8 cellular contexts compared by ENCODE assay signal in genomic region chr1:201085902-201086735, GRCh38. TPM values are rescaled to one million over a fixed set of nuclear protein-coding genes. Genes with fewer than 3 reads are reported as not detected.
DNase-seq lines count a peak whose midpoint lies in the region; ATAC-seq, FAIRE-seq and TF ChIP-seq lines count a peak whose summit lies in the region.

No MANE protein-coding gene starts in this region.

- FAIRE-seq in GM12878 (lab: Jason Lieb, UNC): no peak

- TF ChIP-seq POLR2A in GM12878 (IDR thresholded peaks at IDR 0.05; ENCODE audit: low read depth, low read length): no peak

- SMC1A ChIA-PET in GM12878 (lab: Charles Lee; ENCODE audit: uncharacterized antibody, unreplicated experiment): interaction anchor here (0.7 kb wide), 1 partner anchor 142 kb away, joined by 3 read pairs; no protein-coding TSS in a partner anchor

- DNase-seq in D341Med (ENCODE audit: low spot score) (peak; percentile 92), HPDE6-E6E7 (ENCODE audit: extremely low spot score) (peak; percentile 77), SJSA1 (ENCODE audit: low read depth in 1 of 2, low spot score in 2 of 2) (peak; percentile 38 to 55), GM12878 (ENCODE audit: low read depth, low spot score) (no peak), iris pigment epithelial cell (ENCODE audit: low read depth) (peak; percentile 43), ureter (ENCODE audit: low spot score) (no peak)
- DNase-seq in stimulated activated CD4-positive, alpha-beta T cell treated with anti-CD3 and anti-CD28 coated beads, TNF-alpha, amount 100 ng/mL, for 24 hours (ENCODE audit: low read depth in 3 of 3): peak in 2 of 3 experiments; percentile 4 to 42

- H3K4me2 ChIP-seq in GM12878 (ENCODE audit: control insufficient read depth, insufficient read depth): no peak overlapping the region

- RAD21 ChIA-PET in GM12878 (lab: Charles Lee; ENCODE audit: unreplicated experiment): interaction anchor here (0.8 to 2.5 kb wide), 5 partner anchors 21 to 464 kb away, joined by 3 to 9 read pairs (median 4); no protein-coding TSS in a partner anchor

- H3K9me3 ChIP-seq in SJSA1 (replicated peaks): no peaks in the 10 kb centered on the region; the same call in 1 of the 2 replicates
- H3K9me3 ChIP-seq in GM12878 (replicated peaks; ENCODE audit: control insufficient read depth, insufficient read depth, low read length): no peaks in the 10 kb centered on the region

- H3K4me1 ChIP-seq in SJSA1 (replicated peaks) (no peaks in the 10 kb centered on the region), GM12878 (ENCODE audit: control insufficient read depth, insufficient read depth, low read length) (no peaks in the 10 kb centered on the region)

- peak; percentile 62 for TF ChIP-seq RAD21 in GM12878 (IDR thresholded peaks at IDR 0.05; ENCODE audit: insufficient read depth, low read depth, low read length)

- POLR2A ChIA-PET in GM12878 (lab: Charles Lee): no interaction called here

- no TSS peak for BruUV-seq in GM12878 (replicated peaks; lab: Mats Ljungman, UMichigan)

- no peak for TF ChIP-seq EP300 in GM12878 (IDR thresholded peaks at IDR 0.05; ENCODE audit: borderline replicate concordance in 1 of 2, control insufficient read depth in 1 of 2, low read depth in 2 of 2, low read length in 2 of 2)

- ATAC-seq in GM12878 (peak; percentile 96), GM21515 (IDR thresholded peaks at IDR 0.05; ENCODE audit: unreplicated experiment) (no peak)

- no peak overlapping the region for H3K4me3 ChIP-seq in SJSA1
- H3K4me3 ChIP-seq in GM12878: no peak overlapping the region

- no peak overlapping the region for H3K9ac ChIP-seq in GM12878 (ENCODE audit: control insufficient read depth, insufficient read depth, low read length)

- peaks cover 8% of the 10 kb centered on the region; the same call in 1 of the 2 replicates for H3K27me3 ChIP-seq in SJSA1 (replicated peaks)
- peaks cover 0 to 2% of the 10 kb centered on the region in 2 experiments; a peak in 2 of 4 replicates for H3K27me3 ChIP-seq in GM12878 (replicated peaks in 1 of 2; ENCODE audit: control insufficient read depth in 2 of 2, insufficient read depth in 2 of 2, low read length in 1 of 2)

- CTCF ChIA-PET in GM12878 (lab: Yijun Ruan, JAX): interaction anchor here (0.6 to 3.0 kb wide), 12 partner anchors 10 to 147 kb away, joined by 3 to 16 read pairs (median 4); no protein-coding TSS in a partner anchor

- TF ChIP-seq CTCF in GM12878 (IDR thresholded peaks at IDR 0.05 in 2 of 3, conservative IDR thresholded peaks at IDR 0.05 in 1 of 3; ENCODE audit: control insufficient read depth in 2 of 3, extremely low read depth in 1 of 3, insufficient read depth in 1 of 3, low read depth in 3 of 3, low read length in 3 of 3): peak; percentile 38 to 68 (median 62); a peak in 5 of 6 replicates

- H4K20me1 ChIP-seq in GM12878 (ENCODE audit: control insufficient read depth, insufficient read depth): no peaks in the 10 kb centered on the region

- H3K79me2 ChIP-seq in GM12878 (ENCODE audit: control insufficient read depth, insufficient read depth, low read length): no peaks in the 10 kb centered on the region

- H2AFZ ChIP-seq in GM12878 (ENCODE audit: control insufficient read depth, low read depth, low read length): no peak overlapping the region

- H3K36me3 ChIP-seq in SJSA1: no peaks in the 10 kb centered on the region
- H3K36me3 ChIP-seq in GM12878 (ENCODE audit: control insufficient read depth in 2 of 2, insufficient read depth in 2 of 2, low read length in 1 of 2): no peaks in the 10 kb centered on the region

- in situ Hi-C loops in GM12878 (cut with MboI): no loop called here

- WGBS in GM12878 (ENCODE audit: insufficient coverage, insufficient replicate concordance, low lambda C conversion rate, missing lambda C conversion rate): 33% methylated on average over 12 of the region's 12 CpGs

- H3K27ac ChIP-seq in SJSA1: no peak overlapping the region
- H3K27ac ChIP-seq in GM12878 (ENCODE audit: control insufficient read depth, insufficient read depth): no peak overlapping the region

- intact Hi-C loops in GM12878 (cut with micrococcal nuclease; ENCODE audit: unreplicated experiment): loop anchor here (1.0 to 10.0 kb wide), 3 partner anchors 28 to 279 kb away; no protein-coding TSS in a partner anchor

TF ChIP-seq in GM12878, 131 proteins besides CTCF, POLR2A, EP300 and RAD21:
- TF ChIP-seq SP1 (IDR thresholded peaks at IDR 0.05; ENCODE audit: low read depth, low read length) (no peak), SMC3 (IDR thresholded peaks at IDR 0.05; ENCODE audit: borderline replicate concordance, low read length) (peak; percentile 64; the same call in 1 of the 2 replicates)

RNA-seq across cellular contexts. Expression of gene CACNA1S, which starts 26.1 kb away (rescaled TPM):
- total RNA-seq in SJSA1 (2014; rRNA removed; shearing (Covaris generic)): not detected in 2 replicates
- total RNA-seq in GM12878 (2013; cell fraction: nucleolus; rRNA removed): not detected in 2 replicates
- under 0.01 TPM in 2 replicates for total RNA-seq in GM12878 (2014; rRNA removed)
- total RNA-seq in GM12878 (2014; rRNA removed; fragmentation: Illumina TruSeq; extraction: Trizol): not detected in 2 replicates
- not detected in 2 replicates for total RNA-seq in GM12878 (2021)
- not detected for polyA plus RNA-seq in GM12878 (2011; ENCODE audit: low read depth)
- not detected in 2 replicates for polyA plus RNA-seq in GM12878 (2011; rRNA removed)
- polyA plus RNA-seq in GM12878 (2011; cell fraction: cytosol; rRNA removed): under 0.01 TPM in 1 of 2 replicates, not detected in the other
- polyA plus RNA-seq in GM12878 (2011; cell fraction: nucleus; rRNA removed): 0.01 TPM in 1 of 2 replicates, not detected in the other
- 0.01 TPM in 1 of 2 replicates, not detected in the other for polyA plus RNA-seq in GM12878 (2012)
- 0.01 TPM in 1 of 2 replicates, not detected in the other for polyA plus RNA-seq in GM12878 (2014; fragmentation: Illumina TruSeq; extraction: Trizol)
- polyA plus RNA-seq in GM12878 (2014; fragmentation: Nextera tagmentation; extraction: Ambion mirVana): under 1 TPM in 1 of 2 experiments, not detected in 1; 0.02 TPM
- polyA plus RNA-seq in GM12878 (2014; rRNA removed): 0.01 TPM in 1 of 2 replicates, not detected in the other
- polyA plus RNA-seq in GM12878 (2016; fragmentation: Nextera tagmentation; extraction: Ambion mirVana): under 1 TPM in 1 of 2 experiments, not detected in 1; 0.04 TPM
- not detected in 2 replicates for polyA minus RNA-seq in GM12878 (2011; rRNA and poly(A)+ RNA removed)
- polyA minus RNA-seq in GM12878 (2011; cell fraction: cytosol; rRNA and poly(A)+ RNA removed): not detected in 2 replicates
- polyA minus RNA-seq in GM12878 (2011; cell fraction: nucleus; rRNA and poly(A)+ RNA removed): not detected in 2 replicates
- not detected for total RNA-seq in ureter

RNA-seq across cellular contexts. Expression of gene ASCL5, which starts 40.9 kb away (rescaled TPM):
- total RNA-seq in SJSA1 (2014; rRNA removed; shearing (Covaris generic)): not detected in 2 replicates
- not detected in 2 replicates for total RNA-seq in GM12878 (2013; cell fraction: nucleolus; rRNA removed)
- total RNA-seq in GM12878 (2014; rRNA removed) (not detected in 2 replicates), GM12878 (2014; rRNA removed; fragmentation: Illumina TruSeq; extraction: Trizol) (not detected in 2 replicates), GM12878 (2021) (not detected in 2 replicates), ureter (not detected)
- polyA plus RNA-seq in GM12878 (2011; ENCODE audit: low read depth): not detected
- polyA plus RNA-seq in GM12878 (2011; rRNA removed) (not detected in 2 replicates), GM12878 (2014; fragmentation: Illumina TruSeq; extraction: Trizol) (not detected in 2 replicates), GM12878 (2014; fragmentation: Nextera tagmentation; extraction: Ambion mirVana) (not detected), GM12878 (2014; rRNA removed) (0.04 TPM in 1 of 2 replicates, not detected in the other), GM12878 (2016; fragmentation: Nextera tagmentation; extraction: Ambion mirVana) (not detected)
- polyA plus RNA-seq in GM12878 (2011; cell fraction: cytosol; rRNA removed): not detected in 2 replicates
- polyA plus RNA-seq in GM12878 (2011; cell fraction: nucleus; rRNA removed): 0.04 TPM in 1 of 2 replicates, not detected in the other
- polyA plus RNA-seq in GM12878 (2012): not detected in 2 replicates
- not detected in 2 replicates for polyA minus RNA-seq in GM12878 (2011; rRNA and poly(A)+ RNA removed)
- polyA minus RNA-seq in GM12878 (2011; cell fraction: cytosol; rRNA and poly(A)+ RNA removed): not detected in 2 replicates
- polyA minus RNA-seq in GM12878 (2011; cell fraction: nucleus; rRNA and poly(A)+ RNA removed): not detected in 2 replicates

Comparison
In these comparisons a context has a peak if more than half of its experiments do, and no peak if none do; other contexts are left out.
1. DNase-seq: peak in D341Med (single experiment), HPDE6-E6E7 (single experiment), SJSA1 (2 of 2), iris pigment epithelial cell (single experiment) and stimulated activated CD4-positive, alpha-beta T cell treated with anti-CD3 and anti-CD28 coated beads, TNF-alpha, amount 100 ng/mL, for 24 hours (2 of 3); none in GM12878 (single experiment) and ureter (single experiment).